Comparison of ENCODE assay signal across 19 cellular contexts in genomic region chr7:50495746-50496145, GRCh38. TPM values are rescaled to one million over a fixed set of nuclear protein-coding genes. Genes with fewer than 3 reads are reported as not detected.
DNase-seq lines count a peak whose midpoint lies in the region; ATAC-seq and TF ChIP-seq lines count a peak whose summit lies in the region.
"Had no signal": no experiment of that assay in that cellular context is flagged by ENCODE, and none has a peak within 500 bp of the region (broad histone marks: within the 10 kb centered on the region; RNA-seq: fewer than 3 reads in every experiment).

No MANE protein-coding gene starts in this region.

- CTCF ChIA-PET in SK-N-SH (lab: Yijun Ruan, JAX): interaction anchor here (1.0 to 6.1 kb wide), 8 partner anchors 8 to 183 kb away, joined by 3 to 50 read pairs (median 4); no protein-coding TSS in a partner anchor
- CTCF ChIA-PET in HEK293T (lab: Yijun Ruan, JAX): no interaction called here

- WGBS in SK-N-SH (ENCODE audit: low lambda C conversion rate): 73% methylated on average over 3 of the region's 3 CpGs
- WGBS in adrenal gland, 4 donors: 62 to 67% (median 65%) methylated on average over 3 of the region's 3 CpGs
- 80 to 83% methylated on average over 1 to 2 of the region's 3 CpGs for WGBS in mesodermal cell (ENCODE audit: insufficient coverage in 2 of 2), 2 experiments

- no peaks in the 10 kb centered on the region for H3K9me2 ChIP-seq in SK-N-SH

- H3K36me3 ChIP-seq in SK-N-SH (replicated peaks in 1 of 2; ENCODE audit: control insufficient read depth in 1 of 2, insufficient read depth in 2 of 2, low read length in 1 of 2) (peaks cover 0 to 5% of the 10 kb centered on the region in 2 experiments), adrenal gland (replicated peaks in 1 of 2) (no peaks in the 10 kb centered on the region), mesodermal cell (ENCODE audit: control insufficient read depth, insufficient read depth, low read length) (no peaks in the 10 kb centered on the region)
- H3K36me3 ChIP-seq: HAP-1 had no signal

- no peak for TF ChIP-seq POLR2A in adrenal gland (IDR thresholded peaks at IDR 0.05)

- no peak overlapping the region for H3K4me3 Mint-ChIP-seq in endothelial cell (ENCODE audit: unreplicated experiment)
- H3K4me3 Mint-ChIP-seq: CD4-positive, alpha-beta T cell had no signal

- TF ChIP-seq CTCF in SK-N-SH (IDR thresholded peaks at IDR 0.05) (no peak), adrenal gland (IDR thresholded peaks at IDR 0.05) (no peak), endothelial cell (IDR thresholded peaks at IDR 0.05; ENCODE audit: unreplicated experiment) (no peak)

- H3K9me3 ChIP-seq in SK-N-SH: no peaks in the 10 kb centered on the region
- H3K9me3 ChIP-seq in adrenal gland (replicated peaks in 1 of 3): no peaks in the 10 kb centered on the region
- no peaks in the 10 kb centered on the region for H3K9me3 ChIP-seq in mesodermal cell (ENCODE audit: control insufficient read depth, low read length)
- H3K9me3 ChIP-seq: A549, HAP-1 had no signal

- H3K4me3 ChIP-seq in SK-N-SH (ENCODE audit: low read depth in 2 of 2, low read length in 1 of 2) (no peak overlapping the region), adrenal gland (no peak overlapping the region), mesodermal cell (ENCODE audit: extremely low read depth, insufficient read depth, low read length, poor library complexity, severe bottlenecking) (no peak overlapping the region)
- H3K4me3 ChIP-seq: A549, GM23248, HAP-1 had no signal

- TF ChIP-seq RAD21 in SK-N-SH (IDR thresholded peaks at IDR 0.05; ENCODE audit: low read length): no peak

- no peak overlapping the region for H3K4me2 ChIP-seq in SK-N-SH
- H3K4me2 ChIP-seq: A549 had no signal

- H3K9me3 Mint-ChIP-seq in endothelial cell (ENCODE audit: unreplicated experiment): no peaks in the 10 kb centered on the region
- H3K9me3 Mint-ChIP-seq: CD4-positive, alpha-beta T cell had no signal

- peak overlapping the region; percentile 25 to 100; a peak in 3 of 4 replicates for H3K27ac ChIP-seq in SK-N-SH (ENCODE audit: low read depth in 2 of 2, low read length in 1 of 2)
- H3K27ac ChIP-seq in adrenal gland: peak overlapping the region in 3 of 5 donors; percentile 59 to 89 (median 85)
- H3K27ac ChIP-seq in mesodermal cell (ENCODE audit: low read depth, low read length, severe bottlenecking): peak overlapping the region; percentile 82
- H3K27ac ChIP-seq: 22Rv1, A549, C4-2B, GM23248, HL-60 had no signal

- H3F3A ChIP-seq in SK-N-SH (replicated peaks; ENCODE audit: insufficient read depth): no peaks in the 10 kb centered on the region

- H3K27me3 ChIP-seq in SK-N-SH (ENCODE audit: insufficient read depth) (no peaks in the 10 kb centered on the region), adrenal gland (no peaks in the 10 kb centered on the region)

- no peak overlapping the region for H3K9ac ChIP-seq in SK-N-SH
- H3K9ac ChIP-seq: GM23248 had no signal

- peak overlapping the region; percentile 77 for H3K27ac Mint-ChIP-seq in endothelial cell (ENCODE audit: unreplicated experiment)
- H3K27ac Mint-ChIP-seq: CD4-positive, alpha-beta T cell had no signal

- H3K79me2 ChIP-seq in SK-N-SH (ENCODE audit: insufficient read depth): no peaks in the 10 kb centered on the region

- POLR2A ChIA-PET in SK-N-SH (lab: Yijun Ruan, JAX): interaction anchor here (1.3 to 3.9 kb wide), 6 partner anchors 9 to 64 kb away, joined by 3 to 101 read pairs (median 19); no protein-coding TSS in a partner anchor
- POLR2A ChIA-PET in HEK293T (lab: Yijun Ruan, JAX): no interaction called here

- intact Hi-C loops in adrenal gland (cut with DNase I): no loop called here

- TF ChIP-seq EP300 in SK-N-SH (IDR thresholded peaks at IDR 0.05; ENCODE audit: borderline replicate concordance in 1 of 2, low read depth in 1 of 2, low read length in 1 of 2): no peak

- H3K27me3 Mint-ChIP-seq in endothelial cell (ENCODE audit: unreplicated experiment): peaks cover 8% of the 10 kb centered on the region

- no peak overlapping the region for H2AFZ ChIP-seq in SK-N-SH (ENCODE audit: low read depth)
- H2AFZ ChIP-seq: GM23248 had no signal

- no peaks in the 10 kb centered on the region for H4K20me1 ChIP-seq in SK-N-SH (ENCODE audit: insufficient read depth)

- peaks cover 0 to 67% of the 10 kb centered on the region in 2 experiments; a peak in 2 of 4 replicates for H3K4me1 ChIP-seq in SK-N-SH (ENCODE audit: control insufficient read depth in 1 of 2, insufficient read depth in 2 of 2, low read depth in 1 of 2, low read length in 1 of 2)
- peaks cover 23 to 52% of the 10 kb centered on the region in 2 donors for H3K4me1 ChIP-seq in adrenal gland (replicated peaks in 1 of 2)
- H3K4me1 ChIP-seq in mesodermal cell (ENCODE audit: control insufficient read depth, insufficient read depth, low read length, poor library complexity, severe bottlenecking): peaks cover 3% of the 10 kb centered on the region
- H3K4me1 ChIP-seq: A549, HAP-1 had no signal

- DNase-seq in SK-N-SH (no peak), adrenal gland (no peak), endothelial cell (ENCODE audit: low spot score) (no peak), HEK293T (ENCODE audit: extremely low spot score) (no peak)
- DNase-seq in activated CD8-positive, alpha-beta memory T cell treated with anti-CD3 and anti-CD28 coated beads for 24 hours: no peak
- DNase-seq: AML-193; Caco-2; CD4-positive, alpha-beta T cell; GDM1; GM23248; IMR-90 had no signal

- H3K4me1 Mint-ChIP-seq in endothelial cell (ENCODE audit: unreplicated experiment): peaks cover 21% of the 10 kb centered on the region

- peaks cover 3% of the 10 kb centered on the region for H3K36me3 Mint-ChIP-seq in endothelial cell (ENCODE audit: low read depth, unreplicated experiment)

- ATAC-seq in SK-N-SH treated with all-trans-retinoic acid at 6 μM for 48 hours (no peak), GM21423 (IDR thresholded peaks at IDR 0.05; ENCODE audit: unreplicated experiment) (no peak)
- ATAC-seq: A549 had no signal

TF ChIP-seq in SK-N-SH, 30 proteins besides CTCF, POLR2A, EP300 and RAD21 (continues in another document):
- no peak for TF ChIP-seq SMC3 (IDR thresholded peaks at IDR 0.05; ENCODE audit: low read depth, low read length)
- no peak for TF ChIP-seq MEF2A (IDR thresholded peaks at IDR 0.05; ENCODE audit: borderline replicate concordance, low read depth)
- TF ChIP-seq TEAD4 (IDR thresholded peaks at IDR 0.05; ENCODE audit: borderline replicate concordance, insufficient read depth): no peak
- TF ChIP-seq YY1 (IDR thresholded peaks at IDR 0.05; ENCODE audit: low read depth): no peak
- TF ChIP-seq, protein P1, sequence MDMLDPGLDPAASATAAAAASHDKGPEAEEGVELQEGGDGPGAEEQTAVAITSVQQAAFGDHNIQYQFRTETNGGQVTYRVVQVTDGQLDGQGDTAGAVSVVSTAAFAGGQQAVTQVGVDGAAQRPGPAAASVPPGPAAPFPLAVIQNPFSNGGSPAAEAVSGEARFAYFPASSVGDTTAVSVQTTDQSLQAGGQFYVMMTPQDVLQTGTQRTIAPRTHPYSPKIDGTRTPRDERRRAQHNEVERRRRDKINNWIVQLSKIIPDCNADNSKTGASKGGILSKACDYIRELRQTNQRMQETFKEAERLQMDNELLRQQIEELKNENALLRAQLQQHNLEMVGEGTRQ (IDR thresholded peaks at IDR 0.05; ENCODE audit: borderline replicate concordance, low read depth, low read length): no peak

TF ChIP-seq in SK-N-SH treated with all-trans-retinoic acid at 6 μM for 48 hours, 23 proteins besides CTCF, POLR2A, EP300 and RAD21:
- no peak for TF ChIP-seq OSR1 (CRISPR knock-in tag; IDR thresholded peaks at IDR 0.05)

TF ChIP-seq in HEK293T, 16 proteins besides CTCF, POLR2A, EP300 and RAD21:
- TF ChIP-seq ZNF384 (IDR thresholded peaks at IDR 0.05) (no peak), ELF4 (IDR thresholded peaks at IDR 0.05) (no peak), FOXA1 (IDR thresholded peaks at IDR 0.05) (no peak), BHLHE40 (IDR thresholded peaks at IDR 0.05; ENCODE audit: borderline replicate concordance) (no peak), SUZ12 (IDR thresholded peaks at IDR 0.05) (no peak), TARDBP (IDR thresholded peaks at IDR 0.05) (no peak), ARNT (IDR thresholded peaks at IDR 0.05) (no peak), FOXK2 (IDR thresholded peaks at IDR 0.05) (no peak), SP1 (IDR thresholded peaks at IDR 0.05) (no peak), CTBP1 (IDR thresholded peaks at IDR 0.05; ENCODE audit: borderline replicate concordance) (no peak), HDGF (IDR thresholded peaks at IDR 0.05; ENCODE audit: borderline replicate concordance) (no peak), NFRKB (IDR thresholded peaks at IDR 0.05) (no peak), LEF1 (IDR thresholded peaks at IDR 0.05; ENCODE audit: borderline replicate concordance) (no peak), FOXM1 (IDR thresholded peaks at IDR 0.05; ENCODE audit: borderline replicate concordance) (no peak), L3MBTL2 (conservative IDR thresholded peaks at IDR 0.05) (no peak)
- TF ChIP-seq, protein P2, sequence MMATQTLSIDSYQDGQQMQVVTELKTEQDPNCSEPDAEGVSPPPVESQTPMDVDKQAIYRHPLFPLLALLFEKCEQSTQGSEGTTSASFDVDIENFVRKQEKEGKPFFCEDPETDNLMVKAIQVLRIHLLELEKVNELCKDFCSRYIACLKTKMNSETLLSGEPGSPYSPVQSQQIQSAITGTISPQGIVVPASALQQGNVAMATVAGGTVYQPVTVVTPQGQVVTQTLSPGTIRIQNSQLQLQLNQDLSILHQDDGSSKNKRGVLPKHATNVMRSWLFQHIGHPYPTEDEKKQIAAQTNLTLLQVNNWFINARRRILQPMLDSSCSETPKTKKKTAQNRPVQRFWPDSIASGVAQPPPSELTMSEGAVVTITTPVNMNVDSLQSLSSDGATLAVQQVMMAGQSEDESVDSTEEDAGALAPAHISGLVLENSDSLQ (IDR thresholded peaks at IDR 0.05): no peak

RNA-seq across cellular contexts. Expression of gene FIGNL1, which starts 45.6 kb away (rescaled TPM):
- 6.7 and 8.6 TPM in 2 replicates for polyA plus RNA-seq in SK-N-SH (2012; rRNA removed)
- polyA plus RNA-seq in SK-N-SH (2012; cell fraction: cytosol; rRNA removed): 7.3 and 7.7 TPM in 2 replicates
- polyA plus RNA-seq in SK-N-SH (2012; cell fraction: nucleus; rRNA removed): 7.3 and 12.9 TPM in 2 replicates
- 1 to 10 TPM; 4.5 to 9.8 (median 7.7) TPM for total RNA-seq in adrenal gland
- 1 to 10 TPM; 4.0 to 8.1 (median 7.9) TPM for polyA plus RNA-seq in adrenal gland
- 18.4 TPM for total RNA-seq in endothelial cell (ENCODE audit: unreplicated experiment)
- 11.7 TPM for polyA plus RNA-seq in mesodermal cell (2013, experiment 1 of 2)
- polyA plus RNA-seq in mesodermal cell (2013, experiment 2 of 2): 11.6 TPM
